ENCODE assay signal across 9 cellular contexts in genomic region chr18:65750421-65751144, GRCh38. TPM values are rescaled to one million over a fixed set of nuclear protein-coding genes. Genes with fewer than 3 reads are reported as not detected.
DNase-seq lines count a peak whose midpoint lies in the region; ATAC-seq and TF ChIP-seq lines count a peak whose summit lies in the region.
"Had no signal": no experiment of that assay in that cellular context is flagged by ENCODE, and none has a peak within 500 bp of the region (broad histone marks: within the 10 kb centered on the region; RNA-seq: fewer than 3 reads in every experiment).

Gene CDH7 (plus strand): TSS chr18:65751012. CDS start chr18:65762843, 11,831 bp downstream.

- no peaks in the 10 kb centered on the region for H3K36me3 ChIP-seq in left ventricle myocardium inferior

- no peak for TF ChIP-seq CTCF in left ventricle myocardium inferior (IDR thresholded peaks at IDR 0.05; ENCODE audit: borderline replicate concordance)

- DNase-seq in H4 (ENCODE audit: low spot score) (peak; percentile 10), NCI-H748 (lab: John Stamatoyannopoulos, UW; ENCODE audit: unreplicated experiment) (peak; percentile 94), left ventricle myocardium inferior (no peak), retina (peak; percentile 94), GM19238 (ENCODE audit: insufficient read length, low spot score) (no peak), GDM1 (lab: John Stamatoyannopoulos, UW) (no peak)
- no peak for DNase-seq in activated CD8-positive, alpha-beta memory T cell treated with anti-CD3 and anti-CD28 coated beads, Interleukin-2, amount 50 U/mL, for 48 hours
- DNase-seq: stimulated activated CD4-positive, alpha-beta T cell treated with anti-CD3 and anti-CD28 coated beads, Interleukin-4, amount 100 ng/mL, for 1 hour had no signal

- H3K4me3 ChIP-seq in left ventricle myocardium inferior, result peak within 1 kb of the TSS; percentile 65

- H3K9me3 ChIP-seq in left ventricle myocardium inferior (replicated peaks), result no peaks in the 10 kb centered on the region

- peaks cover 9% of the 10 kb centered on the region for H3K4me1 ChIP-seq in left ventricle myocardium inferior

- intact Hi-C loops in left ventricle myocardium inferior (cut with micrococcal nuclease), result no loop called here

- ATAC-seq in activated CD4-positive, CD25-positive, alpha-beta regulatory T cell treated with anti-CD3 and anti-CD28 coated beads, Interleukin-2, amount 50 U/mL, for 24 hours, result no peak

- no peak within 1 kb of the TSS for H3K27ac ChIP-seq in left ventricle myocardium inferior (replicated peaks)

- H3K27me3 ChIP-seq in left ventricle myocardium inferior (ENCODE audit: low read depth), result peaks cover 47% of the 10 kb centered on the region

RNA-seq across cellular contexts. Expression of gene CDH7, which starts in this region (rescaled TPM):
- total RNA-seq in H4 (2014; rRNA removed; shearing (Covaris generic)), result 5.7 and 11.8 TPM in 2 replicates
- not detected for total RNA-seq in left ventricle myocardium inferior

Comparison
In these comparisons a context has a peak if more than half of its experiments do, and no peak if none do; other contexts are left out.
1. DNase-seq: peak in H4 (single experiment), NCI-H748 (single experiment) and retina (single experiment); none in left ventricle myocardium inferior (single experiment), activated CD8-positive, alpha-beta memory T cell treated with anti-CD3 and anti-CD28 coated beads, Interleukin-2, amount 50 U/mL, for 48 hours (single experiment), GM19238 (single experiment) and GDM1 (single experiment).